Comparison of ENCODE assay signal across 10 cellular contexts in the genomic region with DNA sequence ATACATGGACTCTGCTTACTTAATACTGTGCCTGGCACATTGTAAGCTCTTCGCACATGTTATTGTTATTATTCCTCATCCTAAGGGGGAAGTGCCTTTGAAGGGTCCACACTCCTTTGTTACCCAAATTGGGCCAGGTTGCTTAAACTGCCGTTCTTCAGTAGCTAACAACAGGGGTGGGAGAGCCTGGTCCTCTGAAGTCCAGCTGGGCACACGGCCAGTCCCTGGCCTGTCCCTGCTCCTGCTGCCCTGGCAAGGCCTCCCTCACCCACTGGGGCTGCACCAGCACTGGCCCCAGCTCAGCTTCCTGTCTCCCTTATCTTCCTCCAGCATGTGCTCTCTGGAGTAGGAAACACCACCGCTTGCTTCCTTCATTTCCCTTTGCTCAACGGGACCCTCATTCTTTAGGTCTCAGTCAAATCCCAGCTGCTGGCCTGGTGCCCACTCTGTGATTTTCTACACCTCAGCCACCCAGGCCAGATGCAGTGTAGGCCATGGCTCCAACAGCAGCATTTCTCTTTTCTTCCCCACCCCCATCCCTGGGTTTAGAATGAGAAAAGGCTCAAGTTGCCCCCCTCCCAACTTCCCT. TPM values are rescaled to one million over a fixed set of nuclear protein-coding genes. Genes with fewer than 3 reads are reported as not detected.
DNase-seq lines count a peak whose midpoint lies in the region; ATAC-seq, FAIRE-seq and TF ChIP-seq lines count a peak whose summit lies in the region.
"Had no signal": no experiment of that assay in that cellular context is flagged by ENCODE, and none has a peak within 500 bp of the region (broad histone marks: within the 10 kb centered on the region; RNA-seq: fewer than 3 reads in every experiment).

No MANE protein-coding gene starts in this region.

- intact Hi-C loops in endothelial cell of umbilical vein (cut with micrococcal nuclease): loop anchor here (1.0 to 2.0 kb wide), 2 partner anchors 19 to 74 kb away; partner anchors contain the start of genes EDEM2 and TRPC4AP
- intact Hi-C loops in activated CD8-positive, alpha-beta T cell treated with anti-CD3 and anti-CD28 coated beads for 36 hours (cut with micrococcal nuclease): no loop called here

- no peak for ATAC-seq in activated CD8-positive, alpha-beta T cell treated with anti-CD3 and anti-CD28 coated beads for 36 hours

- no peaks in the 10 kb centered on the region for H4K20me1 ChIP-seq in endothelial cell of umbilical vein (replicated peaks; ENCODE audit: control insufficient read depth, extremely low read depth, insufficient read depth, low read length)

- TF ChIP-seq CTCF in BE2C (IDR thresholded peaks at IDR 0.05; ENCODE audit: low read depth, low read length) (no peak), endothelial cell of umbilical vein (IDR thresholded peaks at IDR 0.05; ENCODE audit: extremely low read depth in 1 of 2, insufficient read depth in 1 of 2, low read depth in 1 of 2, low read length in 2 of 2) (no peak), endodermal cell (conservative IDR thresholded peaks at IDR 0.05) (no peak)
- no peak for TF ChIP-seq CTCF in activated CD8-positive, alpha-beta T cell treated with anti-CD3 and anti-CD28 coated beads for 36 hours (IDR thresholded peaks at IDR 0.05)

- peak overlapping the region; percentile 22 for H3K9ac ChIP-seq in endothelial cell of umbilical vein (replicated peaks; ENCODE audit: extremely low read depth, insufficient read depth, low read length)
- H3K9ac ChIP-seq in endodermal cell (ENCODE audit: extremely low read depth, low read length, poor library complexity, severe bottlenecking): no peak overlapping the region

- H3K9me3 ChIP-seq in BE2C: no peaks in the 10 kb centered on the region
- H3K9me3 ChIP-seq in endothelial cell of umbilical vein (replicated peaks; ENCODE audit: control insufficient read depth, insufficient read depth, low read length): no peaks in the 10 kb centered on the region
- H3K9me3 ChIP-seq in endodermal cell (ENCODE audit: control insufficient read depth, low read length): no peaks in the 10 kb centered on the region

- peaks cover 4% of the 10 kb centered on the region for H3K4me1 Mint-ChIP-seq in endodermal cell
- peaks cover 12% of the 10 kb centered on the region for H3K4me1 Mint-ChIP-seq in activated CD8-positive, alpha-beta T cell treated with anti-CD3 and anti-CD28 coated beads for 36 hours (ENCODE audit: low read depth)

- peaks cover 26% of the 10 kb centered on the region for H3K9me3 Mint-ChIP-seq in endodermal cell
- H3K9me3 Mint-ChIP-seq in activated CD8-positive, alpha-beta T cell treated with anti-CD3 and anti-CD28 coated beads for 36 hours: peaks cover 4% of the 10 kb centered on the region

- no TSS peak for BruUV-seq in endothelial cell of umbilical vein (replicated peaks; lab: Mats Ljungman, UMichigan)

- H3K4me1 ChIP-seq in BE2C (peaks cover 4% of the 10 kb centered on the region), endothelial cell of umbilical vein (ENCODE audit: control insufficient read depth, extremely low read depth, insufficient read depth, low read length) (peaks cover 27% of the 10 kb centered on the region), endodermal cell (ENCODE audit: control insufficient read depth, insufficient read depth, low read length) (no peaks in the 10 kb centered on the region)

- peak; percentile 92 for FAIRE-seq in endothelial cell of umbilical vein (lab: Jason Lieb, UNC)

- peak overlapping the region; percentile 23 for H3K4me2 ChIP-seq in endothelial cell of umbilical vein (ENCODE audit: insufficient read depth, low read length)

- H3K36me3 ChIP-seq in BE2C: no peaks in the 10 kb centered on the region
- no peaks in the 10 kb centered on the region for H3K36me3 ChIP-seq in endothelial cell of umbilical vein (ENCODE audit: control insufficient read depth in 2 of 2, extremely low read depth in 1 of 2, insufficient read depth in 2 of 2, low read length in 2 of 2)
- H3K36me3 ChIP-seq in endodermal cell (ENCODE audit: control insufficient read depth, insufficient read depth, low read length): no peaks in the 10 kb centered on the region

- H3K36me3 Mint-ChIP-seq in endodermal cell (ENCODE audit: low read depth): no peaks in the 10 kb centered on the region
- H3K36me3 Mint-ChIP-seq in activated CD8-positive, alpha-beta T cell treated with anti-CD3 and anti-CD28 coated beads for 36 hours (ENCODE audit: low read depth): no peaks in the 10 kb centered on the region

- H3K27me3 ChIP-seq in BE2C (no peaks in the 10 kb centered on the region), endothelial cell of umbilical vein (ENCODE audit: control insufficient read depth in 2 of 2, insufficient read depth in 2 of 2, low read length in 2 of 2) (no peaks in the 10 kb centered on the region), endodermal cell (ENCODE audit: control insufficient read depth, insufficient read depth, low read length, poor library complexity, severe bottlenecking) (no peaks in the 10 kb centered on the region)

- WGBS in endodermal cell (ENCODE audit: insufficient coverage in 1 of 2, insufficient read length in 1 of 2), 2 experiments: 53 to 68% methylated on average over 5 of the region's 5 CpGs

- H3K9me1 ChIP-seq in endothelial cell of umbilical vein (replicated peaks; ENCODE audit: control insufficient read depth, extremely low read depth, insufficient read depth, low read length): no peaks in the 10 kb centered on the region

- CTCF ChIA-PET in endothelial cell of umbilical vein (lab: Charles Lee): interaction anchor here (0.5 to 3.9 kb wide), 9 partner anchors 20 to 207 kb away, joined by 3 to 79 read pairs (median 5); partner anchors contain the start of gene EDEM2
- CTCF ChIA-PET in activated CD8-positive, alpha-beta T cell treated with anti-CD3 and anti-CD28 coated beads for 36 hours (lab: Charles Lee): interaction anchor here (1.2 to 1.6 kb wide), 3 partner anchors 20 to 21 kb away, joined by 4 to 6 read pairs (median 5); partner anchors contain the start of gene EDEM2

- H3K27me3 Mint-ChIP-seq in endodermal cell (ENCODE audit: insufficient read depth): peaks cover 4% of the 10 kb centered on the region
- no peaks in the 10 kb centered on the region for H3K27me3 Mint-ChIP-seq in activated CD8-positive, alpha-beta T cell treated with anti-CD3 and anti-CD28 coated beads for 36 hours

- peak; percentile 88 for TF ChIP-seq POLR2A in endothelial cell of umbilical vein (IDR thresholded peaks at IDR 0.05; ENCODE audit: low read depth, low read length)

- H3K4me3 ChIP-seq in BE2C (ENCODE audit: low read depth, low read length) (no peak overlapping the region), endothelial cell of umbilical vein (replicated peaks in 1 of 3; ENCODE audit: insufficient read depth in 1 of 3, low read depth in 1 of 3, low read length in 3 of 3) (no peak overlapping the region), endodermal cell (ENCODE audit: low read length) (no peak overlapping the region)

- no peak overlapping the region for H3K27ac Mint-ChIP-seq in endodermal cell
- no peak overlapping the region for H3K27ac Mint-ChIP-seq in activated CD8-positive, alpha-beta T cell treated with anti-CD3 and anti-CD28 coated beads for 36 hours

- POLR2A ChIA-PET in endothelial cell of umbilical vein (lab: Charles Lee): interaction anchor here (0.9 to 3.2 kb wide), 2 partner anchors 20 to 297 kb away, joined by 7 to 18 read pairs; partner anchors contain the start of gene EDEM2
- POLR2A ChIA-PET in activated CD8-positive, alpha-beta T cell treated with anti-CD3 and anti-CD28 coated beads for 36 hours (lab: Charles Lee): interaction anchor here (1.8 kb wide), 1 partner anchor 10 kb away, joined by 5 read pairs; no protein-coding TSS in a partner anchor

- peak overlapping the region; percentile 26 for H2AFZ ChIP-seq in endothelial cell of umbilical vein (ENCODE audit: low read depth, low read length)

- no peak overlapping the region for H3K4me3 Mint-ChIP-seq in endodermal cell
- H3K4me3 Mint-ChIP-seq in activated CD8-positive, alpha-beta T cell treated with anti-CD3 and anti-CD28 coated beads for 36 hours: no peak overlapping the region

- H3K27ac ChIP-seq in endothelial cell of umbilical vein (ENCODE audit: insufficient read depth, low read depth, low read length) (peak overlapping the region; percentile 59), endodermal cell (ENCODE audit: low read depth, low read length) (no peak overlapping the region)

- DNase-seq in BE2C (peak; percentile 49), endothelial cell of umbilical vein (ENCODE audit: low read depth, low spot score) (peak; percentile 99), mucosa of gallbladder (ENCODE audit: low spot score) (peak; percentile 23), endodermal cell (no peak), NCI-H1930 (lab: John Stamatoyannopoulos, UW) (no peak), globus pallidus (ENCODE audit: low spot score) (no peak)
- no peak for DNase-seq in activated CD8-positive, alpha-beta T cell treated with anti-CD3 and anti-CD28 coated beads for 36 hours
- DNase-seq: NCI-H187; stimulated activated CD4-positive, alpha-beta T cell treated with anti-CD3 and anti-CD28 coated beads, Interleukin-12 subunit alpha, Interleukin-12 subunit beta, amount 100 ng/mL, for 4 hours had no signal

- dilution Hi-C loops in endothelial cell of umbilical vein (cut with MboI; ENCODE audit: extremely low pct_ligation_motif_present, low sequenced_read_pairs): no loop called here

- H3K79me2 ChIP-seq in endothelial cell of umbilical vein (ENCODE audit: control insufficient read depth, insufficient read depth, low read length): no peaks in the 10 kb centered on the region

RNA-seq across cellular contexts. Expression of gene PROCR, which starts 5.5 kb away (rescaled TPM):
- 13.2 TPM for polyA plus RNA-seq in BE2C (2012; ENCODE audit: insufficient read depth, insufficient read length, low read depth)
- polyA plus RNA-seq in PFSK-1 (2012; ENCODE audit: insufficient read length, low read depth): 83.0 TPM
- total RNA-seq in endothelial cell of umbilical vein: 228 and 251 TPM in 2 replicates
- polyA plus RNA-seq in endothelial cell of umbilical vein: 376 and 414 TPM in 2 replicates
- polyA plus RNA-seq in endothelial cell of umbilical vein (2011; cell fraction: cytosol; rRNA removed): 280 and 408 TPM in 2 replicates
- polyA plus RNA-seq in endothelial cell of umbilical vein (2011; cell fraction: nucleus; rRNA removed): 149 and 172 TPM in 2 replicates
- 386 and 422 TPM in 2 replicates for polyA plus RNA-seq in endothelial cell of umbilical vein (2012)
- polyA minus RNA-seq in endothelial cell of umbilical vein: 229 and 241 TPM in 2 replicates
- polyA minus RNA-seq in endothelial cell of umbilical vein (2011; cell fraction: cytosol; rRNA and poly(A)+ RNA removed): 18.9 TPM
- polyA minus RNA-seq in endothelial cell of umbilical vein (2011; cell fraction: nucleus; rRNA and poly(A)+ RNA removed): 92.7 and 104 TPM in 2 replicates
- total RNA-seq in mucosa of gallbladder: 21.4 TPM
- 1 to 10 TPM; 2.4 to 6.8 TPM for total RNA-seq in endodermal cell
- 5.9 TPM for polyA plus RNA-seq in endodermal cell (2013, experiment 1 of 2)
- 5.2 TPM for polyA plus RNA-seq in endodermal cell (2013, experiment 2 of 2)
- 1 to 10 TPM; 2.3 to 3.0 TPM for total RNA-seq in activated CD8-positive, alpha-beta T cell treated with anti-CD3 and anti-CD28 coated beads for 36 hours

RNA-seq across cellular contexts. Expression of gene EDEM2, which starts 19.2 kb away (rescaled TPM):
- 11.8 TPM for polyA plus RNA-seq in BE2C (2012; ENCODE audit: insufficient read depth, insufficient read length, low read depth)
- polyA plus RNA-seq in PFSK-1 (2012; ENCODE audit: insufficient read length, low read depth): 12.5 TPM
- 37.5 and 39.5 TPM in 2 replicates for total RNA-seq in endothelial cell of umbilical vein
- polyA plus RNA-seq in endothelial cell of umbilical vein: 29.1 and 30.1 TPM in 2 replicates
- 33.9 and 35.0 TPM in 2 replicates for polyA plus RNA-seq in endothelial cell of umbilical vein (2011; cell fraction: cytosol; rRNA removed)
- 23.0 and 25.4 TPM in 2 replicates for polyA plus RNA-seq in endothelial cell of umbilical vein (2011; cell fraction: nucleus; rRNA removed)
- polyA plus RNA-seq in endothelial cell of umbilical vein (2012): 46.6 and 49.7 TPM in 2 replicates
- polyA minus RNA-seq in endothelial cell of umbilical vein: 22.1 and 23.2 TPM in 2 replicates
- 12.5 TPM for polyA minus RNA-seq in endothelial cell of umbilical vein (2011; cell fraction: cytosol; rRNA and poly(A)+ RNA removed)
- 5.7 and 5.9 TPM in 2 replicates for polyA minus RNA-seq in endothelial cell of umbilical vein (2011; cell fraction: nucleus; rRNA and poly(A)+ RNA removed)
- total RNA-seq in mucosa of gallbladder: 38.2 TPM
- 10 to 100 TPM; 21.4 to 32.2 TPM for total RNA-seq in endodermal cell
- polyA plus RNA-seq in endodermal cell (2013, experiment 1 of 2): 13.0 TPM
- 12.2 TPM for polyA plus RNA-seq in endodermal cell (2013, experiment 2 of 2)
- total RNA-seq in activated CD8-positive, alpha-beta T cell treated with anti-CD3 and anti-CD28 coated beads for 36 hours: 10 to 100 TPM; 14.4 to 16.0 TPM

Comparison
In these comparisons a context has a peak if more than half of its experiments do, and no peak if none do; other contexts are left out.
1. DNase-seq: peak in BE2C (single experiment), endothelial cell of umbilical vein (single experiment) and mucosa of gallbladder (single experiment); none in endodermal cell (single experiment), NCI-H1930 (0 of 2), globus pallidus (single experiment) and activated CD8-positive, alpha-beta T cell treated with anti-CD3 and anti-CD28 coated beads for 36 hours (single experiment).
2. RNA of gene PROCR, which starts 5.5 kb away (total RNA-seq): 228 to 251 TPM in endothelial cell of umbilical vein; 21.4 TPM in mucosa of gallbladder (single experiment), 2.4 to 6.8 TPM in endodermal cell and 2.3 to 3.0 TPM in activated CD8-positive, alpha-beta T cell treated with anti-CD3 and anti-CD28 coated beads for 36 hours; every median in the first group is over 10 times any median in the second.